Comparison of ENCODE assay signal across 5 cellular contexts in the genomic region with DNA sequence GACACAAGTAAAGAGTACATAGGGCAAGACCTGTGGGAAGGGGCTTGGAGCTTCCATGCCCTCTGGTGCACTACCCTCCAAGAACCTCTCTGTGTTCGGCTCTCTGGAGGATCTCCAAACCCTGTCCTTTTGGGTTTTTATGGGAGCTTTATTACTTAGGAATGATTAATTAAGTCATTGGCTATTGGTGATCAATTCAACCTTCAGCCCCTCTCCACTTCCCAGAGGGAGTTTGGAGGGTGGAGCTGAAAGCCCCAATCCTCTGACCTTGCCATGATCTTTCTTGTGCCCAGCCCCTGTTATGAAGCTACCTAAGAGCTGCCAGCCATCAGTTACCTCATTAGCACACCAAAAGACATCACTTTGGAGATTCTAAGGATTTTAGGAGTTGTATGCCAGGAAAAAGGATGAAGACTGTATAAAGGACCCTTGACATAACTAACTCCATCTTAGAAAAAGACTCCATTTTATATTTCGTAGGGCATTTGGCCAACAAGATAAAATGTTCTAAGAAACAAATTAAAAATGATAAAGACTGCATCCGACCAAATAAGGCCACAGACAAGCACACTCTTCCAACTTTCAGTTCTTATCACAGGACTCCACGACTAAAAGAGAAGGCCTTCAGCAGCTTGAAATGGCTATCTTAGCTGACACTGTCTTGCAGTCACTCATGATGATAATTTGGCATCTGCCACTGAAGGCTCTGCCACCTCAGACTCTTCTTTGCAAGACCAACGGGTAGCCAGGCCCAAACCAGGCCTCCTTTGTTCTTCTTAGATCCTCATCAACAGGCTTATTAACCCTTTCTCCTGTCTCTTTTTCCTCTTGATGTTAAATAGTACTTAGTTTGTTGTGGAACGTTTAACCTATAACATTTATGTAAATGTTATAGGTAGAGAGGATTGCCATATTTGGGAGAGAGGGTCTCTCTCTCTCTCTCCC. TPM values are rescaled to one million over a fixed set of nuclear protein-coding genes. Genes with fewer than 3 reads are reported as not detected.
"Had no signal": no experiment of that assay in that cellular context is flagged by ENCODE, and none has a peak within 500 bp of the region (broad histone marks: within the 10 kb centered on the region; RNA-seq: fewer than 3 reads in every experiment).

No MANE protein-coding gene starts in this region.

RNA-seq across cellular contexts. Expression of gene FCGR3A, which starts 8.2 kb away (rescaled TPM):
- total RNA-seq: M059J, OCI-LY7, PC-3, SJSA1 had no signal
- polyA plus RNA-seq: SK-N-SH had no signal
